ENCODE assay signal across 1 cellular context in genomic region chr2:8679567-8679826, GRCh38.
A peak's percentile ranks its signal among the peaks of the same experiment; 100 is the strongest.
TF ChIP-seq lines count a peak whose summit lies in the region.

No MANE protein-coding gene starts in this region.

TF ChIP-seq in HepG2, 621 proteins besides CTCF, POLR2A, EP300 and RAD21 (continued from another document):
- TF ChIP-seq ZBED4 (CRISPR knock-in tag; IDR thresholded peaks at IDR 0.05; ENCODE audit: borderline replicate concordance) = no peak
- 0 out of 2 replicates have a peak, but pooled peaks have one; percentile 3 for TF ChIP-seq NR0B2 (CRISPR knock-in tag; IDR thresholded peaks at IDR 0.05)
- peak; percentile 18; the same call in 1 of the 2 replicates for TF ChIP-seq ARID2 (CRISPR knock-in tag; IDR thresholded peaks at IDR 0.05; ENCODE audit: borderline replicate concordance)
- TF ChIP-seq ELF4 (CRISPR knock-in tag; IDR thresholded peaks at IDR 0.05; ENCODE audit: borderline replicate concordance) = 0 out of 2 replicates have a peak, but pooled peaks have one; percentile 15
- no peak for TF ChIP-seq SOX13 (IDR thresholded peaks at IDR 0.05)
- TF ChIP-seq SOX13 (CRISPR knock-in tag; conservative IDR thresholded peaks at IDR 0.05 in 1 of 2, IDR thresholded peaks at IDR 0.05 in 1 of 2) = peak in 1 of 2 experiments; percentile 12; a peak in 1 of 4 replicates
- peak; percentile 11; the same call in 1 of the 2 replicates for TF ChIP-seq KDM3A (CRISPR knock-in tag; IDR thresholded peaks at IDR 0.05; ENCODE audit: low read depth)
- TF ChIP-seq PREB (CRISPR knock-in tag; IDR thresholded peaks at IDR 0.05) = no peak
- TF ChIP-seq BATF2 (CRISPR knock-in tag; IDR thresholded peaks at IDR 0.05) = 0 out of 2 replicates have a peak, but pooled peaks have one; percentile 2
- TF ChIP-seq CREB1 (IDR thresholded peaks at IDR 0.05) = no peak
- 0 out of 2 replicates have a peak, but pooled peaks have one; percentile 21 for TF ChIP-seq CREB1 (CRISPR knock-in tag; IDR thresholded peaks at IDR 0.05)
- TF ChIP-seq SMAD3 (CRISPR knock-in tag; IDR thresholded peaks at IDR 0.05) = 0 out of 2 replicates have a peak, but pooled peaks have one; percentile 6
- TF ChIP-seq ZNF382 (CRISPR knock-in tag; IDR thresholded peaks at IDR 0.05; ENCODE audit: borderline replicate concordance) = no peak
- no peak for TF ChIP-seq SOX6 (IDR thresholded peaks at IDR 0.05)
- TF ChIP-seq SOX6 (CRISPR knock-in tag; IDR thresholded peaks at IDR 0.05) = no peak
- peak; percentile 63; the same call in 1 of the 2 replicates for TF ChIP-seq REL (CRISPR knock-in tag; conservative IDR thresholded peaks at IDR 0.05)
- 0 out of 2 replicates have a peak, but pooled peaks have one; percentile 30 for TF ChIP-seq ZNF749 (CRISPR knock-in tag; IDR thresholded peaks at IDR 0.05; ENCODE audit: borderline replicate concordance)
- TF ChIP-seq JARID2 (CRISPR knock-in tag; IDR thresholded peaks at IDR 0.05; ENCODE audit: insufficient replicate concordance) = peak; percentile 8
- 0 out of 2 replicates have a peak, but pooled peaks have one; percentile 52 for TF ChIP-seq ZNF468 (CRISPR knock-in tag; IDR thresholded peaks at IDR 0.05)
- TF ChIP-seq RFX1 (IDR thresholded peaks at IDR 0.05) = no peak
- TF ChIP-seq HNF1B (CRISPR knock-in tag; IDR thresholded peaks at IDR 0.05) = no peak
- TF ChIP-seq ZNF275 (CRISPR knock-in tag; IDR thresholded peaks at IDR 0.05; ENCODE audit: borderline replicate concordance) = no peak
- 0 out of 2 replicates have a peak, but pooled peaks have one; percentile 2 for TF ChIP-seq POLR2AphosphoS5 (IDR thresholded peaks at IDR 0.05; ENCODE audit: low read depth, low read length)
- TF ChIP-seq DMAP1 (CRISPR knock-in tag; IDR thresholded peaks at IDR 0.05) = 0 out of 2 replicates have a peak, but pooled peaks have one; percentile 4
- TF ChIP-seq SIN3A (IDR thresholded peaks at IDR 0.05; ENCODE audit: borderline replicate concordance, low read depth, low read length) = no peak
